1 cellular context compared by ENCODE assay signal in genomic region chr4:17721496-17722360, GRCh38.
TF ChIP-seq lines count a peak whose summit lies in the region.

No MANE protein-coding gene starts in this region.

TF ChIP-seq in H1, 55 proteins besides CTCF, POLR2A, EP300 and RAD21:
- TF ChIP-seq FOSL1 (IDR thresholded peaks at IDR 0.05; ENCODE audit: insufficient read depth, low read depth, low read length) (no peak), SIN3A (conservative IDR thresholded peaks at IDR 0.05 in 1 of 2, IDR thresholded peaks at IDR 0.05 in 1 of 2; ENCODE audit: low read depth in 1 of 2, low read length in 2 of 2) (no peak), GABPA (IDR thresholded peaks at IDR 0.05; ENCODE audit: borderline replicate concordance, insufficient read depth, low read length) (no peak), CHD2 (IDR thresholded peaks at IDR 0.05; ENCODE audit: low read length) (no peak), RNF2 (IDR thresholded peaks at IDR 0.05; ENCODE audit: borderline replicate concordance, low read depth, low read length, missing control alignments, poor library complexity, severe bottlenecking) (no peak), EGR1 (IDR thresholded peaks at IDR 0.05; ENCODE audit: borderline replicate concordance, low read depth, low read length) (no peak), CHD7 (IDR thresholded peaks at IDR 0.05; ENCODE audit: insufficient replicate concordance, low read length) (no peak), SP1 (IDR thresholded peaks at IDR 0.05; ENCODE audit: low read depth, low read length) (no peak), JUN (IDR thresholded peaks at IDR 0.05; ENCODE audit: low read depth, low read length) (no peak), TEAD4 (IDR thresholded peaks at IDR 0.05; ENCODE audit: low read depth, low read length) (no peak)
TF ChIP-seq in H1: peak in this region for 0.
